ENCODE assay signal across 8 cellular contexts in genomic region chr6:18595774-18596528, GRCh38.
DNase-seq lines count a peak whose midpoint lies in the region; ATAC-seq and TF ChIP-seq lines count a peak whose summit lies in the region.

No MANE protein-coding gene starts in this region.

- no peaks in the 10 kb centered on the region for H3K79me2 ChIP-seq in ACC112 (ENCODE audit: control insufficient read depth, insufficient read depth, low read length, unreplicated experiment)

- H3K27me3 Mint-ChIP-seq in T-cell (peaks cover 9 to 24% of the 10 kb centered on the region in 2 donors), chondrocyte (ENCODE audit: low read depth) (no peaks in the 10 kb centered on the region)

- no peak overlapping the region for H3K4me3 ChIP-seq in ACC112 (ENCODE audit: low read depth, low read length)

- DNase-seq in NCI-H1417 (lab: John Stamatoyannopoulos, UW) (peak; percentile 58 to 87 (median 70)), T-cell (peak in 18 of 34 experiments; percentile 1 to 23 (median 10)), chondrocyte (ENCODE audit: low spot score) (no peak), left kidney (ENCODE audit: low read depth, low spot score) (peak; percentile 84)
- DNase-seq in stimulated activated CD4-positive, alpha-beta T cell treated with anti-CD3 and anti-CD28 coated beads, Interleukin-4, amount 100 ng/mL, for 4 hours = peak; percentile 3 to 4

- H3K9me3 Mint-ChIP-seq in T-cell (no peaks in the 10 kb centered on the region), chondrocyte (ENCODE audit: low read depth) (no peaks in the 10 kb centered on the region)

- no peak overlapping the region for H3K4me3 Mint-ChIP-seq in T-cell
- H3K4me3 Mint-ChIP-seq in chondrocyte (ENCODE audit: unreplicated experiment) = no peak overlapping the region

- peak; percentile 80 for ATAC-seq in HG02759 (IDR thresholded peaks at IDR 0.05; ENCODE audit: unreplicated experiment)
- ATAC-seq in T-cell (replicated peaks in 1 of 4) = peak in 2 of 4 experiments; percentile 51 to 57

- H3K27ac Mint-ChIP-seq in T-cell (no peak overlapping the region), chondrocyte (ENCODE audit: unreplicated experiment) (peak overlapping the region; percentile 2)

- TF ChIP-seq CTCF in GM12873 (IDR thresholded peaks at IDR 0.05; ENCODE audit: insufficient read depth, low read depth, low read length, missing control alignments) = peak; percentile 98
- TF ChIP-seq CTCF in chondrocyte (IDR thresholded peaks at IDR 0.05) = peak; percentile 97

- no peaks in the 10 kb centered on the region for H3K36me3 Mint-ChIP-seq in T-cell
- H3K36me3 Mint-ChIP-seq in chondrocyte (ENCODE audit: low read depth) = no peaks in the 10 kb centered on the region

- POLR2A ChIA-PET in T-cell (lab: Charles Lee) = no interaction called here

- CTCF ChIA-PET in T-cell (lab: Charles Lee) = interaction anchor here (1.0 to 2.4 kb wide), 5 partner anchors 10 to 1465 kb away, joined by 3 to 10 read pairs (median 5); no protein-coding TSS in a partner anchor

- no peaks in the 10 kb centered on the region for H3K36me3 ChIP-seq in ACC112 (ENCODE audit: insufficient read depth, low read length)

- no peak overlapping the region for H3K27ac ChIP-seq in ACC112 (ENCODE audit: low read depth, low read length)

- H3K4me1 ChIP-seq in ACC112 (ENCODE audit: control insufficient read depth, insufficient read depth, low read length, unreplicated experiment) = no peaks in the 10 kb centered on the region

- peak overlapping the region; percentile 10 for H2AFZ ChIP-seq in ACC112 (ENCODE audit: low read length, unreplicated experiment)

- no peaks in the 10 kb centered on the region for H3K27me3 ChIP-seq in ACC112 (ENCODE audit: insufficient read depth, low read length)

- H3K4me1 Mint-ChIP-seq in T-cell (peaks cover 2 to 7% (median 3%) of the 10 kb centered on the region in 3 donors), chondrocyte (ENCODE audit: low read depth) (peaks cover 12% of the 10 kb centered on the region)
